In the genomic region with DNA sequence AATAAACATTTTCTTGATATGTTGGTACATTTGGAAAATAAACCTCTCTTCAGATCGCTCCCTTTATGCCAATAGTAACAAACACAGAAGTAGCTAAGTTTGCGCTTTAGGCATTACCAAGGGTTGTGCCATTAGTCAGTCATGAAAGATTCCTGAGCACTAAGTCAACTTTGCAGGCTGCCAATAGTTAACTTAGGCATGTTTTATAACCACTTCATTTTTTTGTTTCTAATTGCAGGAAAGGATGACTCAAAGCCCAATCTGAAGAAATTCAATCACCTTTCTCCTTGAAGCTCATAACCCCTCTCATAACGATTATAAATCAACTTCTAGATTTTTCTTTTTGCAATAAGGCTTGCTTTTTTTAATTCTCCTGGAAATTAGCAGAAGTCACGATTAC, we compare ENCODE assay signal across 14 cellular contexts.
DNase-seq lines count a peak whose midpoint lies in the region; ATAC-seq and TF ChIP-seq lines count a peak whose summit lies in the region.
"Had no signal": no experiment of that assay in that cellular context is flagged by ENCODE, and none has a peak within 500 bp of the region (broad histone marks: within the 10 kb centered on the region; RNA-seq: fewer than 3 reads in every experiment).

No MANE protein-coding gene starts in this region.

- peak overlapping the region; percentile 18 for H3K9ac ChIP-seq in mesenchymal stem cell (ENCODE audit: low read length)

- H3K4me2 ChIP-seq in mesenchymal stem cell (ENCODE audit: low read length, poor library complexity, severe bottlenecking), result no peak overlapping the region

- no peak for TF ChIP-seq CTCF in choroid plexus epithelial cell (conservative IDR thresholded peaks at IDR 0.05; ENCODE audit: low read depth, low read length)

- H2BK120ac ChIP-seq in mesenchymal stem cell (ENCODE audit: low read depth, low read length), result no peak overlapping the region

- no peak overlapping the region for H3K27ac ChIP-seq in mesenchymal stem cell (ENCODE audit: low read length, poor library complexity, severe bottlenecking)
- H3K27ac ChIP-seq: neutrophil had no signal

- no peak overlapping the region for H3K18ac ChIP-seq in mesenchymal stem cell (ENCODE audit: low read depth in 1 of 2, low read length in 2 of 2)

- no peaks in the 10 kb centered on the region for H3K36me3 ChIP-seq in mesenchymal stem cell (ENCODE audit: control insufficient read depth in 1 of 2, insufficient read depth in 2 of 2, low read depth in 1 of 2, low read length in 2 of 2)
- H3K36me3 ChIP-seq: BE2C, neutrophil had no signal

- no peaks in the 10 kb centered on the region for H3K79me1 ChIP-seq in mesenchymal stem cell (replicated peaks; ENCODE audit: low read length, poor library complexity, severe bottlenecking)

- no peak for ATAC-seq in GM21447 (IDR thresholded peaks at IDR 0.05; ENCODE audit: unreplicated experiment)

- no peak overlapping the region for H2BK5ac ChIP-seq in mesenchymal stem cell (ENCODE audit: low read depth, low read length, poor library complexity, severe bottlenecking)

- WGBS in mesenchymal stem cell, result 21% methylated on average over 3 of the region's 4 CpGs

- H3K23ac ChIP-seq in mesenchymal stem cell (ENCODE audit: low read length in 2 of 2), result no peak overlapping the region

- H3K14ac ChIP-seq in mesenchymal stem cell (ENCODE audit: low read length in 2 of 2), result no peak overlapping the region

- H3K4ac ChIP-seq in mesenchymal stem cell (ENCODE audit: low read depth in 1 of 2, low read length in 2 of 2), result no peak overlapping the region

- peaks cover 2% of the 10 kb centered on the region for H3K4me1 ChIP-seq in mesenchymal stem cell (ENCODE audit: control insufficient read depth, insufficient read depth, low read depth, low read length)
- H3K4me1 ChIP-seq: BE2C had no signal

- peak; percentile 11 for DNase-seq in AG08396 (ENCODE audit: low spot score)
- DNase-seq in M059J (ENCODE audit: low read depth), result peak; percentile 95
- peak; percentile 3 for DNase-seq in choroid plexus epithelial cell (ENCODE audit: low read depth)
- DNase-seq in mesenchymal stem cell, result peak; percentile 48
- no peak for DNase-seq in stimulated activated CD4-positive, alpha-beta T cell treated with anti-CD3 and anti-CD28 coated beads, Interleukin-2, amount 100 ng/mL, for 24 hours
- no peak for DNase-seq in NCI-H1105 treated with DMSO at 0.1 percent for 48 hours (lab: John Stamatoyannopoulos, UW)
- no peak for DNase-seq in medulla oblongata (ENCODE audit: extremely low spot score)
- DNase-seq: BE2C; NCI-H1436 treated with DMSO at 0.1 percent for 48 hours; NCI-H526; SIG-M5; stimulated activated CD8-positive, alpha-beta memory T cell treated with anti-CD3 and anti-CD28 coated beads, Interleukin-4, amount 100 ng/mL, for 48 hours had no signal

- no peak overlapping the region for H4K8ac ChIP-seq in mesenchymal stem cell (ENCODE audit: low read length)

- H2AK5ac ChIP-seq in mesenchymal stem cell (ENCODE audit: low read length, severe bottlenecking), result no peak overlapping the region

- H3K4me3 ChIP-seq in choroid plexus epithelial cell (ENCODE audit: low read depth, low read length) (no peak overlapping the region), mesenchymal stem cell (ENCODE audit: insufficient read depth in 1 of 2, low read depth in 1 of 2, low read length in 2 of 2) (peak overlapping the region in 1 of 2 experiments; percentile 9)

- H3K9me3 ChIP-seq in mesenchymal stem cell (ENCODE audit: control insufficient read depth, low read length), result no peaks in the 10 kb centered on the region
- H3K9me3 ChIP-seq: BE2C, neutrophil had no signal

- H3K27me3 ChIP-seq in mesenchymal stem cell (ENCODE audit: control insufficient read depth in 1 of 2, insufficient read depth in 1 of 2, low read length in 2 of 2), result peaks cover 0 to 12% of the 10 kb centered on the region in 2 experiments
- H3K27me3 ChIP-seq: BE2C, neutrophil had no signal

- H2BK15ac ChIP-seq in mesenchymal stem cell (ENCODE audit: low read depth, poor library complexity, severe bottlenecking), result no peak overlapping the region

- H2BK12ac ChIP-seq in mesenchymal stem cell (ENCODE audit: low read length in 2 of 2), result no peak overlapping the region

- no peak overlapping the region for H2AFZ ChIP-seq in mesenchymal stem cell (ENCODE audit: low read depth, low read length)

- no peak overlapping the region for H4K91ac ChIP-seq in mesenchymal stem cell (ENCODE audit: low read length)

Comparison
In these comparisons a context has a peak if more than half of its experiments do, and no peak if none do; other contexts are left out.
1. DNase-seq: peak in AG08396 (single experiment), M059J (single experiment), choroid plexus epithelial cell (single experiment) and mesenchymal stem cell (single experiment); none in stimulated activated CD4-positive, alpha-beta T cell treated with anti-CD3 and anti-CD28 coated beads, Interleukin-2, amount 100 ng/mL, for 24 hours (0 of 2), NCI-H1105 treated with DMSO at 0.1 percent for 48 hours (single experiment) and medulla oblongata (single experiment).